8 cellular contexts compared by ENCODE assay signal in genomic region chr14:22375321-22375930, GRCh38.
DNase-seq lines count a peak whose midpoint lies in the region; ATAC-seq and TF ChIP-seq lines count a peak whose summit lies in the region.

No MANE protein-coding gene starts in this region.

- peak; percentile 70 for TF ChIP-seq CTCF in LNCAP (IDR thresholded peaks at IDR 0.05)
- TF ChIP-seq CTCF in thyroid gland (IDR thresholded peaks at IDR 0.05), result peak; percentile 12 to 76 (median 48)

- in situ Hi-C loops in G401 (cut with HindIII; ENCODE audit: low sequenced_read_pairs), result no loop called here

- H3K4me1 ChIP-seq in thyroid gland, result peaks cover 7 to 11% of the 10 kb centered on the region in 2 donors

- no peaks in the 10 kb centered on the region for H3K27me3 ChIP-seq in thyroid gland

- H3K4me3 Mint-ChIP-seq in stimulated activated effector memory CD8-positive, alpha-beta T cell treated with anti-CD3 and anti-CD28 coated beads, Interleukin-12 subunit alpha, Interleukin-12 subunit beta, amount 100 ng/mL, for 72 hours, result no peak overlapping the region

- no peaks in the 10 kb centered on the region for H3K9me3 ChIP-seq in thyroid gland

- no peak overlapping the region for H3K4me3 ChIP-seq in thyroid gland (replicated peaks in 1 of 3)

- 4 to 6% methylated on average over 2 of the region's 2 CpGs for WGBS in thyroid gland, 2 donors

- H3K36me3 Mint-ChIP-seq in stimulated activated effector memory CD8-positive, alpha-beta T cell treated with anti-CD3 and anti-CD28 coated beads, Interleukin-12 subunit alpha, Interleukin-12 subunit beta, amount 100 ng/mL, for 72 hours, result no peaks in the 10 kb centered on the region

- H3K27ac Mint-ChIP-seq in stimulated activated effector memory CD8-positive, alpha-beta T cell treated with anti-CD3 and anti-CD28 coated beads, Interleukin-12 subunit alpha, Interleukin-12 subunit beta, amount 100 ng/mL, for 72 hours, result no peak overlapping the region

- ATAC-seq in stimulated activated effector memory CD8-positive, alpha-beta T cell treated with anti-CD3 and anti-CD28 coated beads, Interleukin-12 subunit alpha, Interleukin-12 subunit beta, amount 100 ng/mL, for 72 hours, result no peak
- no peak for ATAC-seq in HG02571 (IDR thresholded peaks at IDR 0.05; ENCODE audit: unreplicated experiment)

- peak; percentile 14 for DNase-seq in G401 (ENCODE audit: low spot score)
- DNase-seq in SKM-1 treated with dmso at 0.1 percent for 144 hours (lab: John Stamatoyannopoulos, UW; ENCODE audit: unreplicated experiment), result peak; percentile 17
- peak; percentile 56 for DNase-seq in glomerular visceral epithelial cell (ENCODE audit: extremely low spot score)
- DNase-seq in thyroid gland, result no peak
- DNase-seq in stimulated activated effector memory CD8-positive, alpha-beta T cell treated with anti-CD3 and anti-CD28 coated beads, Interleukin-12 subunit alpha, Interleukin-12 subunit beta, amount 100 ng/mL, for 72 hours (ENCODE audit: low spot score in 2 of 2), result no peak
- no peak for DNase-seq in effector CD8-positive, alpha-beta T cell (lab: John Stamatoyannopoulos, UW)

- H3K36me3 ChIP-seq in thyroid gland, result no peaks in the 10 kb centered on the region

- no peak for TF ChIP-seq POLR2A in thyroid gland (IDR thresholded peaks at IDR 0.05)

- no peak overlapping the region for H3K27ac ChIP-seq in thyroid gland

- intact Hi-C loops in thyroid gland (cut with DNase I), result no loop called here

- no peaks in the 10 kb centered on the region for H3K4me1 Mint-ChIP-seq in stimulated activated effector memory CD8-positive, alpha-beta T cell treated with anti-CD3 and anti-CD28 coated beads, Interleukin-12 subunit alpha, Interleukin-12 subunit beta, amount 100 ng/mL, for 72 hours

- no peaks in the 10 kb centered on the region for H3K9me3 Mint-ChIP-seq in stimulated activated effector memory CD8-positive, alpha-beta T cell treated with anti-CD3 and anti-CD28 coated beads, Interleukin-12 subunit alpha, Interleukin-12 subunit beta, amount 100 ng/mL, for 72 hours

Comparison
In these comparisons a context has a peak if more than half of its experiments do, and no peak if none do; other contexts are left out.
1. DNase-seq: peak in G401 (single experiment), SKM-1 treated with dmso at 0.1 percent for 144 hours (single experiment) and glomerular visceral epithelial cell (single experiment); none in thyroid gland (0 of 2), stimulated activated effector memory CD8-positive, alpha-beta T cell treated with anti-CD3 and anti-CD28 coated beads, Interleukin-12 subunit alpha, Interleukin-12 subunit beta, amount 100 ng/mL, for 72 hours (0 of 2) and effector CD8-positive, alpha-beta T cell (single experiment).